Comparison of ENCODE assay signal across 8 cellular contexts in genomic region chr2:106885981-106886915, GRCh38. TPM values are rescaled to one million over a fixed set of nuclear protein-coding genes. Genes with fewer than 3 reads are reported as not detected.
DNase-seq lines count a peak whose midpoint lies in the region; FAIRE-seq and TF ChIP-seq lines count a peak whose summit lies in the region.

A gene with protein sequence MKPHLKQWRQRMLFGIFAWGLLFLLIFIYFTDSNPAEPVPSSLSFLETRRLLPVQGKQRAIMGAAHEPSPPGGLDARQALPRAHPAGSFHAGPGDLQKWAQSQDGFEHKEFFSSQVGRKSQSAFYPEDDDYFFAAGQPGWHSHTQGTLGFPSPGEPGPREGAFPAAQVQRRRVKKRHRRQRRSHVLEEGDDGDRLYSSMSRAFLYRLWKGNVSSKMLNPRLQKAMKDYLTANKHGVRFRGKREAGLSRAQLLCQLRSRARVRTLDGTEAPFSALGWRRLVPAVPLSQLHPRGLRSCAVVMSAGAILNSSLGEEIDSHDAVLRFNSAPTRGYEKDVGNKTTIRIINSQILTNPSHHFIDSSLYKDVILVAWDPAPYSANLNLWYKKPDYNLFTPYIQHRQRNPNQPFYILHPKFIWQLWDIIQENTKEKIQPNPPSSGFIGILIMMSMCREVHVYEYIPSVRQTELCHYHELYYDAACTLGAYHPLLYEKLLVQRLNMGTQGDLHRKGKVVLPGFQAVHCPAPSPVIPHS (minus strand): TSS chr2:106886167. CDS start chr2:106843977, 42,190 bp downstream.

- no peak for FAIRE-seq in GM12892 (lab: Jason Lieb, UNC)

- no peak for TF ChIP-seq CTCF in fibroblast of villous mesenchyme (IDR thresholded peaks at IDR 0.05; ENCODE audit: insufficient read depth, low read depth, low read length)

- DNase-seq in D341Med (ENCODE audit: low spot score), result peak; percentile 66
- peak; percentile 4 for DNase-seq in NCI-H226
- DNase-seq in fibroblast of villous mesenchyme (ENCODE audit: low read depth), result peak; percentile 5
- peak in 41 of 56 donors; percentile 7 to 84 (median 50) for DNase-seq in nucleus accumbens (lab: John Stamatoyannopoulos, UW)
- no peak for DNase-seq in GM12892 (ENCODE audit: insufficient read length)
- no peak for DNase-seq in stimulated activated CD4-positive, alpha-beta T cell treated with anti-CD3 and anti-CD28 coated beads, Interleukin-4, amount 100 ng/mL, for 24 hours
- no peak for DNase-seq in OCI-M1 (lab: John Stamatoyannopoulos, UW)
- no peak for DNase-seq in NCI-H446 (lab: John Stamatoyannopoulos, UW)

- TF ChIP-seq POLR2A in GM12892 (IDR thresholded peaks at IDR 0.05; ENCODE audit: low read depth, low read length), result no peak

- peak within 1 kb of the TSS; percentile 44 for H3K4me3 ChIP-seq in fibroblast of villous mesenchyme (ENCODE audit: low read depth, low read length)

RNA-seq across cellular contexts. Expression of the gene that starts here (rescaled TPM):
- 4.3 and 5.2 TPM in 2 replicates for total RNA-seq in fibroblast of villous mesenchyme
- not detected for polyA plus RNA-seq in GM12892 (2012; ENCODE audit: missing spikeins)

Comparison
In these comparisons a context has a peak if more than half of its experiments do, and no peak if none do; other contexts are left out.
1. DNase-seq: peak in D341Med (single experiment), NCI-H226 (single experiment), fibroblast of villous mesenchyme (single experiment) and nucleus accumbens (41 of 56); none in GM12892 (single experiment), stimulated activated CD4-positive, alpha-beta T cell treated with anti-CD3 and anti-CD28 coated beads, Interleukin-4, amount 100 ng/mL, for 24 hours (single experiment), OCI-M1 (single experiment) and NCI-H446 (0 of 2).